In the genomic region with DNA sequence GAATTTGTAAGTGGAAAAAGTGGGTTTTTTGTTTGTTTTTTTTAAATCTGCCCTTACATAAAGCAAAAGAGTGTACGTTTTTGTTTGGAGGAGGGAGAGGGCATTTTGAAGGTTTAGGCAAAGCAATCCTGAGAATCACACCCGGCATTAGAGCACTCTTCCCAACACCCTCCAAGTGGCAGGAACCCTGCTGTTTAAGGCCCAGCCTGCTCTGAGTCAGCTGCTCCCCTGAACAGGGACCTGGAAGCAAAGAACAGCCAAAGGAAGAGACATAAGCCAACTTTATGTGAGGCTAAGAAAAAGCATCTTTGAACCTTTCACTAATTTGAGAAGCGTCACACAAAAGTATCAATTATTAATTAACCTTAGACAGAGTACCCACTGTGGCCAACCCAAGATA, we compare ENCODE assay signal across 19 cellular contexts. TPM values are rescaled to one million over a fixed set of nuclear protein-coding genes. Genes with fewer than 3 reads are reported as not detected.
DNase-seq lines count a peak whose midpoint lies in the region; ATAC-seq, FAIRE-seq and TF ChIP-seq lines count a peak whose summit lies in the region.
"Had no signal": no experiment of that assay in that cellular context is flagged by ENCODE, and none has a peak within 500 bp of the region (broad histone marks: within the 10 kb centered on the region; RNA-seq: fewer than 3 reads in every experiment).

No MANE protein-coding gene starts in this region.

- H3K4me3 ChIP-seq in A673 (ENCODE audit: low read depth, low read length, poor library complexity, severe bottlenecking) (no peak overlapping the region), neural progenitor cell (no peak overlapping the region)
- H3K4me3 ChIP-seq: GM12878 had no signal

- BruUV-seq in A673 (replicated peaks; lab: Mats Ljungman, UMichigan) = no TSS peak

- no peaks in the 10 kb centered on the region for H3K4me1 Mint-ChIP-seq in activated B cell treated with CpG ODN at 0.5 μM for 24 hours
- no peaks in the 10 kb centered on the region for H3K4me1 Mint-ChIP-seq in neural progenitor cell

- intact Hi-C loops in A673 (cut with micrococcal nuclease; ENCODE audit: unreplicated experiment) (loop anchor here (10.0 kb wide), 1 partner anchor 158 kb away; a partner anchor contains a TSS), activated B cell treated with CpG ODN at 0.5 μM for 24 hours (cut with micrococcal nuclease) (loop anchor here (1.0 kb wide), 1 partner anchor 162 kb away; a partner anchor contains a TSS)

- no peaks in the 10 kb centered on the region for H3K9me3 ChIP-seq in A673 (ENCODE audit: low read depth, low read length, poor library complexity, severe bottlenecking)
- H3K9me3 ChIP-seq in neural progenitor cell (ENCODE audit: low read depth) = no peaks in the 10 kb centered on the region
- H3K9me3 ChIP-seq: Caco-2 had no signal

- ATAC-seq in activated B cell treated with CpG ODN at 0.5 μM for 24 hours (ENCODE audit: low read depth) (no peak), GM18873 (IDR thresholded peaks at IDR 0.05; ENCODE audit: low FRiP score, unreplicated experiment) (no peak)
- no peak for ATAC-seq in activated CD4-positive, CD25-positive, alpha-beta regulatory T cell treated with anti-CD3 and anti-CD28 coated beads, Interleukin-2, amount 50 U/mL, for 24 hours
- ATAC-seq: CD8-positive, alpha-beta T cell had no signal

- DNase-seq in A673 (ENCODE audit: low spot score) (peak; percentile 38), H54 (ENCODE audit: insufficient read length, low spot score) (peak; percentile 39), activated B cell treated with CpG ODN at 0.5 μM for 24 hours (no peak), neural progenitor cell (ENCODE audit: low spot score) (no peak), NCI-H446 treated with DMSO at 0.1 percent for 48 hours (lab: John Stamatoyannopoulos, UW) (no peak)
- no peak for DNase-seq in activated CD4-positive, alpha-beta T cell treated with anti-CD3 and anti-CD28 coated beads for 1 hour
- DNase-seq: C1 segment of cervical spinal cord; CD8-positive, alpha-beta T cell; EL; GDM1; NCI-H1930; NCI-H526 treated with DMSO at 0.1 percent for 48 hours; RPMI8226; SHP77 had no signal

- TF ChIP-seq POLR2A in H54 (IDR thresholded peaks at IDR 0.05; ENCODE audit: low read depth, low read length) = no peak

- H2AFZ ChIP-seq in neural progenitor cell (replicated peaks) = no peak overlapping the region

- peaks cover 7% of the 10 kb centered on the region for H4K20me1 ChIP-seq in neural progenitor cell (ENCODE audit: low read depth)

- H3K4me3 Mint-ChIP-seq in activated B cell treated with CpG ODN at 0.5 μM for 24 hours = no peak overlapping the region
- no peak overlapping the region for H3K4me3 Mint-ChIP-seq in neural progenitor cell
- H3K4me3 Mint-ChIP-seq: CD8-positive, alpha-beta T cell had no signal

- H3K27me3 Mint-ChIP-seq in activated B cell treated with CpG ODN at 0.5 μM for 24 hours (no peaks in the 10 kb centered on the region), neural progenitor cell (ENCODE audit: insufficient read depth, low read depth) (no peaks in the 10 kb centered on the region)

- H3K36me3 Mint-ChIP-seq in activated B cell treated with CpG ODN at 0.5 μM for 24 hours (ENCODE audit: low read depth) = peaks cover 36% of the 10 kb centered on the region
- H3K36me3 Mint-ChIP-seq in neural progenitor cell = peaks cover 6% of the 10 kb centered on the region

- CTCF ChIA-PET in A673 (lab: Charles Lee) (interaction anchor here (0.6 kb wide), 1 partner anchor 49 kb away, joined by 6 read pairs; no protein-coding TSS in a partner anchor), activated B cell treated with CpG ODN at 0.5 μM for 24 hours (lab: Charles Lee) (interaction anchor here (0.9 kb wide), 1 partner anchor 59 kb away, joined by 3 read pairs; no protein-coding TSS in a partner anchor)

- no peak overlapping the region for H3K9ac ChIP-seq in neural progenitor cell

- H3K27ac ChIP-seq in A673 (ENCODE audit: low read depth, low read length, poor library complexity, severe bottlenecking) (no peak overlapping the region), neural progenitor cell (no peak overlapping the region)
- H3K27ac ChIP-seq: HL-60 had no signal

- H3K27ac Mint-ChIP-seq in activated B cell treated with CpG ODN at 0.5 μM for 24 hours (peak overlapping the region; percentile 21), neural progenitor cell (peak overlapping the region; percentile 57)
- H3K27ac Mint-ChIP-seq: CD8-positive, alpha-beta T cell had no signal

- H3K36me3 ChIP-seq in A673 (ENCODE audit: insufficient read depth, low read length, poor library complexity, severe bottlenecking) = peaks cover 52% of the 10 kb centered on the region
- no peaks in the 10 kb centered on the region for H3K36me3 ChIP-seq in neural progenitor cell

- no peak for TF ChIP-seq CTCF in A673 (conservative IDR thresholded peaks at IDR 0.05; ENCODE audit: low read depth, low read length)
- TF ChIP-seq CTCF in activated B cell treated with CpG ODN at 0.5 μM for 24 hours (IDR thresholded peaks at IDR 0.05) = no peak
- TF ChIP-seq CTCF in neural progenitor cell (IDR thresholded peaks at IDR 0.05) = no peak

- peak; percentile 95 for FAIRE-seq in H54 (lab: Jason Lieb, UNC)
- FAIRE-seq: GM12878 had no signal

- H3F3A ChIP-seq in neural progenitor cell (ENCODE audit: low read depth) = peaks cover 3% of the 10 kb centered on the region

- peaks cover 31% of the 10 kb centered on the region for H3K79me2 ChIP-seq in neural progenitor cell (ENCODE audit: low read depth)

- H3K9me3 Mint-ChIP-seq in activated B cell treated with CpG ODN at 0.5 μM for 24 hours (peaks cover 3% of the 10 kb centered on the region), neural progenitor cell (no peaks in the 10 kb centered on the region)

- H3K4me2 ChIP-seq in neural progenitor cell = no peak overlapping the region

- H3K27me3 ChIP-seq in A673 (replicated peaks; ENCODE audit: insufficient read depth, low read depth, low read length, poor library complexity) = no peaks in the 10 kb centered on the region
- H3K27me3 ChIP-seq in neural progenitor cell = no peaks in the 10 kb centered on the region

- peaks cover 16% of the 10 kb centered on the region for H3K4me1 ChIP-seq in A673 (ENCODE audit: insufficient read depth, low read length, poor library complexity, severe bottlenecking)
- no peaks in the 10 kb centered on the region for H3K4me1 ChIP-seq in neural progenitor cell
- H3K4me1 ChIP-seq: Caco-2 had no signal

- POLR2A ChIA-PET in A673 (lab: Charles Lee; ENCODE audit: low non-redundant PET) = no interaction called here
- POLR2A ChIA-PET in activated B cell treated with CpG ODN at 0.5 μM for 24 hours (lab: Charles Lee) = no interaction called here

RNA-seq across cellular contexts. Expression of a gene that starts 16.9 kb away (rescaled TPM):
- total RNA-seq in A673 (2021) = 45.0 and 51.6 TPM in 2 replicates
- total RNA-seq in activated B cell treated with CpG ODN at 0.5 μM for 24 hours = 34.6 and 35.3 TPM in 2 replicates
- total RNA-seq in neural progenitor cell (ENCODE audit: low replicate concordance) = 20.7 and 31.2 TPM in 2 replicates

RNA-seq across cellular contexts. Expression of a gene that starts 22.6 kb away (rescaled TPM):
- total RNA-seq in A673 (2021) (17.7 and 18.9 TPM in 2 replicates), activated B cell treated with CpG ODN at 0.5 μM for 24 hours (0.42 and 0.64 TPM in 2 replicates), neural progenitor cell (ENCODE audit: low replicate concordance) (15.2 and 17.1 TPM in 2 replicates)

RNA-seq across cellular contexts. Expression of a gene that starts 36.7 kb away (rescaled TPM):
- total RNA-seq in A673 (2021) (50.4 and 61.5 TPM in 2 replicates), activated B cell treated with CpG ODN at 0.5 μM for 24 hours (13.5 and 15.1 TPM in 2 replicates), neural progenitor cell (ENCODE audit: low replicate concordance) (24.9 and 50.4 TPM in 2 replicates)

RNA-seq across cellular contexts. Expression of a gene that starts 38.8 kb away (rescaled TPM):
- total RNA-seq in A673 (2021) = 2.9 and 3.0 TPM in 2 replicates
- total RNA-seq in activated B cell treated with CpG ODN at 0.5 μM for 24 hours = 3.7 and 4.6 TPM in 2 replicates
- 1.1 and 3.7 TPM in 2 replicates for total RNA-seq in neural progenitor cell (ENCODE audit: low replicate concordance)

Comparison
In these comparisons a context has a peak if more than half of its experiments do, and no peak if none do; other contexts are left out.
1. DNase-seq: peak in A673 (single experiment) and H54 (single experiment); none in activated B cell treated with CpG ODN at 0.5 μM for 24 hours (single experiment), neural progenitor cell (single experiment), activated CD4-positive, alpha-beta T cell treated with anti-CD3 and anti-CD28 coated beads for 1 hour (single experiment) and NCI-H446 treated with DMSO at 0.1 percent for 48 hours (single experiment).